ENCODE assay signal across 1 cellular context in the genomic region with DNA sequence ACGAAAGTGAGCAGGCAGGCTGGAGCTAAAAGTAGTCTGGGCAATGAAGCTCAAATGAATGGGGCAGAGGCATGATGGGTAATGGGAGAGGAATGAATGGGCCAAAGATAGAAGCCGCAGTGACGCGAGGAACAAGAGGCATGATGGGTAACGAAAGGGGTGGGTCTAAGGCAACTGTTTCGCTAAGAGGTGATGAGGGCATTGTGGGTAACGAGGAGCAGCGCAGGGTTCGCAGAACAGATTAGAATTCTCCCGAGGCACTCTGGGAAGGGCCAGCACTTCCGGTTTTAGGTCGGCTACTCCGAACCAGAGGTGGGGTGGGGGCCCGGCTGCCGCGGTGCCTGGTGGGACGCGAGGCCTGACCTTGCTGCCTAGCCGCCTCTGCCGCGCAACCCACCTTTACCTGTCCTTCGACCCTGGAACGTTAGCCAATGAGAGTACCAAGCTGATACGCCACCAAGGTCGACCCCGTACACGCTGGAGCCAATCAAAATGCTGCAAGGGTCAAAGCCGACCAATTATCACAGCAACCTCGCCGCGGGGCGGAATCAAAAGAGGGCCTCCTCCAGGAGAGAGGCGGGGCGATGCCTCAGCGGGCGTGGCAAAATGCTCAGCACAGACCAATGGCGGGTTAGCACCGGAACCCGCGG.
TF ChIP-seq lines count a peak whose summit lies in the region.

No MANE protein-coding gene starts in this region.

TF ChIP-seq in HEK293, 187 proteins besides CTCF, POLR2A, EP300 and RAD21 (continued from another document and continues in another):
- TF ChIP-seq SETDB1 (IDR thresholded peaks at IDR 0.05; ENCODE audit: insufficient read length, low read length) = peak; percentile 44
- no peak for TF ChIP-seq SALL2 (tag by site-specific recombination; IDR thresholded peaks at IDR 0.05; ENCODE audit: borderline replicate concordance)
- TF ChIP-seq, protein P1, sequence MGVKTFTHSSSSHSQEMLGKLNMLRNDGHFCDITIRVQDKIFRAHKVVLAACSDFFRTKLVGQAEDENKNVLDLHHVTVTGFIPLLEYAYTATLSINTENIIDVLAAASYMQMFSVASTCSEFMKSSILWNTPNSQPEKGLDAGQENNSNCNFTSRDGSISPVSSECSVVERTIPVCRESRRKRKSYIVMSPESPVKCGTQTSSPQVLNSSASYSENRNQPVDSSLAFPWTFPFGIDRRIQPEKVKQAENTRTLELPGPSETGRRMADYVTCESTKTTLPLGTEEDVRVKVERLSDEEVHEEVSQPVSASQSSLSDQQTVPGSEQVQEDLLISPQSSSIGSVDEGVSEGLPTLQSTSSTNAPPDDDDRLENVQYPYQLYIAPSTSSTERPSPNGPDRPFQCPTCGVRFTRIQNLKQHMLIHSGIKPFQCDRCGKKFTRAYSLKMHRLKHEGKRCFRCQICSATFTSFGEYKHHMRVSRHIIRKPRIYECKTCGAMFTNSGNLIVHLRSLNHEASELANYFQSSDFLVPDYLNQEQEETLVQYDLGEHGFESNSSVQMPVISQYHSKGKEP (tag by site-specific recombination; IDR thresholded peaks at IDR 0.05) = no peak
- TF ChIP-seq ZNF10 (tag by site-specific recombination; IDR thresholded peaks at IDR 0.05) = no peak; the same call in 1 of the 2 replicates
- TF ChIP-seq, protein P2, sequence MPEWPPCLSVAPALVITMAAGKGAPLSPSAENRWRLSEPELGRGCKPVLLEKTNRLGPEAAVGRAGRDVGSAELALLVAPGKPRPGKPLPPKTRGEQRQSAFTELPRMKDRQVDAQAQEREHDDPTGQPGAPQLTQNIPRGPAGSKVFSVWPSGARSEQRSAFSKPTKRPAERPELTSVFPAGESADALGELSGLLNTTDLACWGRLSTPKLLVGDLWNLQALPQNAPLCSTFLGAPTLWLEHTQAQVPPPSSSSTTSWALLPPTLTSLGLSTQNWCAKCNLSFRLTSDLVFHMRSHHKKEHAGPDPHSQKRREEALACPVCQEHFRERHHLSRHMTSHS (tag by site-specific recombination; IDR thresholded peaks at IDR 0.05) = no peak
- TF ChIP-seq ZNF48 (tag by site-specific recombination; IDR thresholded peaks at IDR 0.05) = no peak
- TF ChIP-seq, protein P3, sequence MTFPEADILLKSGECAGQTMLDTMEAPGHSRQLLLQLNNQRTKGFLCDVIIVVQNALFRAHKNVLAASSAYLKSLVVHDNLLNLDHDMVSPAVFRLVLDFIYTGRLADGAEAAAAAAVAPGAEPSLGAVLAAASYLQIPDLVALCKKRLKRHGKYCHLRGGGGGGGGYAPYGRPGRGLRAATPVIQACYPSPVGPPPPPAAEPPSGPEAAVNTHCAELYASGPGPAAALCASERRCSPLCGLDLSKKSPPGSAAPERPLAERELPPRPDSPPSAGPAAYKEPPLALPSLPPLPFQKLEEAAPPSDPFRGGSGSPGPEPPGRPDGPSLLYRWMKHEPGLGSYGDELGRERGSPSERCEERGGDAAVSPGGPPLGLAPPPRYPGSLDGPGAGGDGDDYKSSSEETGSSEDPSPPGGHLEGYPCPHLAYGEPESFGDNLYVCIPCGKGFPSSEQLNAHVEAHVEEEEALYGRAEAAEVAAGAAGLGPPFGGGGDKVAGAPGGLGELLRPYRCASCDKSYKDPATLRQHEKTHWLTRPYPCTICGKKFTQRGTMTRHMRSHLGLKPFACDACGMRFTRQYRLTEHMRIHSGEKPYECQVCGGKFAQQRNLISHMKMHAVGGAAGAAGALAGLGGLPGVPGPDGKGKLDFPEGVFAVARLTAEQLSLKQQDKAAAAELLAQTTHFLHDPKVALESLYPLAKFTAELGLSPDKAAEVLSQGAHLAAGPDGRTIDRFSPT (tag by site-specific recombination; IDR thresholded peaks at IDR 0.05) = no peak
- TF ChIP-seq ZNF2 (tag by site-specific recombination; IDR thresholded peaks at IDR 0.05) = peak; percentile 62
- TF ChIP-seq ZNF600 (tag by site-specific recombination; IDR thresholded peaks at IDR 0.05) = no peak
- TF ChIP-seq PRDM1 (tag by site-specific recombination; IDR thresholded peaks at IDR 0.05) = peak; percentile 97; the same call in 1 of the 2 replicates
- no peak; the same call in 1 of the 2 replicates for TF ChIP-seq YY1 (tag by site-specific recombination; IDR thresholded peaks at IDR 0.05)
- no peak for TF ChIP-seq REPIN1 (tag by site-specific recombination; IDR thresholded peaks at IDR 0.05; ENCODE audit: low read depth)
- no peak for TF ChIP-seq ZNF132 (tag by site-specific recombination; IDR thresholded peaks at IDR 0.05; ENCODE audit: borderline replicate concordance)
- TF ChIP-seq ZNF501 (tag by site-specific recombination; IDR thresholded peaks at IDR 0.05) = peak; percentile 13; the same call in 1 of the 2 replicates
- TF ChIP-seq ZNF121 (tag by site-specific recombination; IDR thresholded peaks at IDR 0.05) = no peak
- no peak for TF ChIP-seq ZNF146 (tag by site-specific recombination; IDR thresholded peaks at IDR 0.05)
- TF ChIP-seq, protein P4, sequence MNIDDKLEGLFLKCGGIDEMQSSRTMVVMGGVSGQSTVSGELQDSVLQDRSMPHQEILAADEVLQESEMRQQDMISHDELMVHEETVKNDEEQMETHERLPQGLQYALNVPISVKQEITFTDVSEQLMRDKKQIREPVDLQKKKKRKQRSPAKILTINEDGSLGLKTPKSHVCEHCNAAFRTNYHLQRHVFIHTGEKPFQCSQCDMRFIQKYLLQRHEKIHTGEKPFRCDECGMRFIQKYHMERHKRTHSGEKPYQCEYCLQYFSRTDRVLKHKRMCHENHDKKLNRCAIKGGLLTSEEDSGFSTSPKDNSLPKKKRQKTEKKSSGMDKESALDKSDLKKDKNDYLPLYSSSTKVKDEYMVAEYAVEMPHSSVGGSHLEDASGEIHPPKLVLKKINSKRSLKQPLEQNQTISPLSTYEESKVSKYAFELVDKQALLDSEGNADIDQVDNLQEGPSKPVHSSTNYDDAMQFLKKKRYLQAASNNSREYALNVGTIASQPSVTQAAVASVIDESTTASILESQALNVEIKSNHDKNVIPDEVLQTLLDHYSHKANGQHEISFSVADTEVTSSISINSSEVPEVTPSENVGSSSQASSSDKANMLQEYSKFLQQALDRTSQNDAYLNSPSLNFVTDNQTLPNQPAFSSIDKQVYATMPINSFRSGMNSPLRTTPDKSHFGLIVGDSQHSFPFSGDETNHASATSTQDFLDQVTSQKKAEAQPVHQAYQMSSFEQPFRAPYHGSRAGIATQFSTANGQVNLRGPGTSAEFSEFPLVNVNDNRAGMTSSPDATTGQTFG (tag by site-specific recombination; IDR thresholded peaks at IDR 0.05; ENCODE audit: borderline replicate concordance) = no peak
- TF ChIP-seq, protein P5, sequence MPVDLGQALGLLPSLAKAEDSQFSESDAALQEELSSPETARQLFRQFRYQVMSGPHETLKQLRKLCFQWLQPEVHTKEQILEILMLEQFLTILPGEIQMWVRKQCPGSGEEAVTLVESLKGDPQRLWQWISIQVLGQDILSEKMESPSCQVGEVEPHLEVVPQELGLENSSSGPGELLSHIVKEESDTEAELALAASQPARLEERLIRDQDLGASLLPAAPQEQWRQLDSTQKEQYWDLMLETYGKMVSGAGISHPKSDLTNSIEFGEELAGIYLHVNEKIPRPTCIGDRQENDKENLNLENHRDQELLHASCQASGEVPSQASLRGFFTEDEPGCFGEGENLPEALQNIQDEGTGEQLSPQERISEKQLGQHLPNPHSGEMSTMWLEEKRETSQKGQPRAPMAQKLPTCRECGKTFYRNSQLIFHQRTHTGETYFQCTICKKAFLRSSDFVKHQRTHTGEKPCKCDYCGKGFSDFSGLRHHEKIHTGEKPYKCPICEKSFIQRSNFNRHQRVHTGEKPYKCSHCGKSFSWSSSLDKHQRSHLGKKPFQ (tag by site-specific recombination; IDR thresholded peaks at IDR 0.05) = no peak
- TF ChIP-seq ZSCAN16 (tag by site-specific recombination; IDR thresholded peaks at IDR 0.05) = peak; percentile 88
- TF ChIP-seq ZBTB8A (tag by site-specific recombination; IDR thresholded peaks at IDR 0.05) = peak; percentile 4; the same call in 1 of the 2 replicates
- TF ChIP-seq ZEB2 (tag by site-specific recombination; IDR thresholded peaks at IDR 0.05) = peak; percentile 83; the same call in 1 of the 2 replicates
- no peak for TF ChIP-seq ZNF514 (tag by site-specific recombination; IDR thresholded peaks at IDR 0.05)
- no peak for TF ChIP-seq RBAK (tag by site-specific recombination; IDR thresholded peaks at IDR 0.05)
- TF ChIP-seq, protein P6, sequence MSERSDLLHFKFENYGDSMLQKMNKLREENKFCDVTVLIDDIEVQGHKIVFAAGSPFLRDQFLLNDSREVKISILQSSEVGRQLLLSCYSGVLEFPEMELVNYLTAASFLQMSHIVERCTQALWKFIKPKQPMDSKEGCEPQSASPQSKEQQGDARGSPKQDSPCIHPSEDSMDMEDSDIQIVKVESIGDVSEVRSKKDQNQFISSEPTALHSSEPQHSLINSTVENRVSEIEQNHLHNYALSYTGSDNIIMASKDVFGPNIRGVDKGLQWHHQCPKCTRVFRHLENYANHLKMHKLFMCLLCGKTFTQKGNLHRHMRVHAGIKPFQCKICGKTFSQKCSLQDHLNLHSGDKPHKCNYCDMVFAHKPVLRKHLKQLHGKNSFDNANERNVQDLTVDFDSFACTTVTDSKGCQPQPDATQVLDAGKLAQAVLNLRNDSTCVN (tag by site-specific recombination; optimal IDR thresholded peaks at IDR 0.05) = no peak
- TF ChIP-seq GLIS1 (tag by site-specific recombination; IDR thresholded peaks at IDR 0.05) = peak; percentile 29
- TF ChIP-seq, protein P7, sequence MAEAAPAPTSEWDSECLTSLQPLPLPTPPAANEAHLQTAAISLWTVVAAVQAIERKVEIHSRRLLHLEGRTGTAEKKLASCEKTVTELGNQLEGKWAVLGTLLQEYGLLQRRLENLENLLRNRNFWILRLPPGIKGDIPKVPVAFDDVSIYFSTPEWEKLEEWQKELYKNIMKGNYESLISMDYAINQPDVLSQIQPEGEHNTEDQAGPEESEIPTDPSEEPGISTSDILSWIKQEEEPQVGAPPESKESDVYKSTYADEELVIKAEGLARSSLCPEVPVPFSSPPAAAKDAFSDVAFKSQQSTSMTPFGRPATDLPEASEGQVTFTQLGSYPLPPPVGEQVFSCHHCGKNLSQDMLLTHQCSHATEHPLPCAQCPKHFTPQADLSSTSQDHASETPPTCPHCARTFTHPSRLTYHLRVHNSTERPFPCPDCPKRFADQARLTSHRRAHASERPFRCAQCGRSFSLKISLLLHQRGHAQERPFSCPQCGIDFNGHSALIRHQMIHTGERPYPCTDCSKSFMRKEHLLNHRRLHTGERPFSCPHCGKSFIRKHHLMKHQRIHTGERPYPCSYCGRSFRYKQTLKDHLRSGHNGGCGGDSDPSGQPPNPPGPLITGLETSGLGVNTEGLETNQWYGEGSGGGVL (tag by site-specific recombination; IDR thresholded peaks at IDR 0.05) = no peak
- TF ChIP-seq ZNF626 (tag by site-specific recombination; IDR thresholded peaks at IDR 0.05) = no peak
- TF ChIP-seq YY2 (tag by site-specific recombination; IDR thresholded peaks at IDR 0.05) = peak; percentile 80
- no peak for TF ChIP-seq ZNF555 (tag by site-specific recombination; conservative IDR thresholded peaks at IDR 0.05)
- TF ChIP-seq ZNF174 (tag by site-specific recombination; IDR thresholded peaks at IDR 0.05) = no peak
- no peak; the same call in 1 of the 2 replicates for TF ChIP-seq TRIM28 (IDR thresholded peaks at IDR 0.05; ENCODE audit: borderline replicate concordance, low read length)
- TF ChIP-seq ZNF529 (tag by site-specific recombination; IDR thresholded peaks at IDR 0.05; ENCODE audit: insufficient replicate concordance) = no peak
- TF ChIP-seq, protein P8, sequence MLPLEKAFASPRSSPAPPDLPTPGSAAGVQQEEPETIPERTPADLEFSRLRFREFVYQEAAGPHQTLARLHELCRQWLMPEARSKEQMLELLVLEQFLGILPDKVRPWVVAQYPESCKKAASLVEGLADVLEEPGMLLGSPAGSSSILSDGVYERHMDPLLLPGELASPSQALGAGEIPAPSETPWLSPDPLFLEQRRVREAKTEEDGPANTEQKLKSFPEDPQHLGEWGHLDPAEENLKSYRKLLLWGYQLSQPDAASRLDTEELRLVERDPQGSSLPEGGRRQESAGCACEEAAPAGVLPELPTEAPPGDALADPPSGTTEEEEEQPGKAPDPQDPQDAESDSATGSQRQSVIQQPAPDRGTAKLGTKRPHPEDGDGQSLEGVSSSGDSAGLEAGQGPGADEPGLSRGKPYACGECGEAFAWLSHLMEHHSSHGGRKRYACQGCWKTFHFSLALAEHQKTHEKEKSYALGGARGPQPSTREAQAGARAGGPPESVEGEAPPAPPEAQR (tag by site-specific recombination; IDR thresholded peaks at IDR 0.05) = no peak
- TF ChIP-seq ZNF658 (tag by site-specific recombination; IDR thresholded peaks at IDR 0.05) = no peak
- TF ChIP-seq ZBTB20 (tag by site-specific recombination; IDR thresholded peaks at IDR 0.05) = peak; percentile 59; the same call in 1 of the 2 replicates
- TF ChIP-seq ZNF785 (tag by site-specific recombination; IDR thresholded peaks at IDR 0.05) = no peak
- TF ChIP-seq ZNF521 (tag by site-specific recombination; IDR thresholded peaks at IDR 0.05) = no peak
- TF ChIP-seq, protein P9, sequence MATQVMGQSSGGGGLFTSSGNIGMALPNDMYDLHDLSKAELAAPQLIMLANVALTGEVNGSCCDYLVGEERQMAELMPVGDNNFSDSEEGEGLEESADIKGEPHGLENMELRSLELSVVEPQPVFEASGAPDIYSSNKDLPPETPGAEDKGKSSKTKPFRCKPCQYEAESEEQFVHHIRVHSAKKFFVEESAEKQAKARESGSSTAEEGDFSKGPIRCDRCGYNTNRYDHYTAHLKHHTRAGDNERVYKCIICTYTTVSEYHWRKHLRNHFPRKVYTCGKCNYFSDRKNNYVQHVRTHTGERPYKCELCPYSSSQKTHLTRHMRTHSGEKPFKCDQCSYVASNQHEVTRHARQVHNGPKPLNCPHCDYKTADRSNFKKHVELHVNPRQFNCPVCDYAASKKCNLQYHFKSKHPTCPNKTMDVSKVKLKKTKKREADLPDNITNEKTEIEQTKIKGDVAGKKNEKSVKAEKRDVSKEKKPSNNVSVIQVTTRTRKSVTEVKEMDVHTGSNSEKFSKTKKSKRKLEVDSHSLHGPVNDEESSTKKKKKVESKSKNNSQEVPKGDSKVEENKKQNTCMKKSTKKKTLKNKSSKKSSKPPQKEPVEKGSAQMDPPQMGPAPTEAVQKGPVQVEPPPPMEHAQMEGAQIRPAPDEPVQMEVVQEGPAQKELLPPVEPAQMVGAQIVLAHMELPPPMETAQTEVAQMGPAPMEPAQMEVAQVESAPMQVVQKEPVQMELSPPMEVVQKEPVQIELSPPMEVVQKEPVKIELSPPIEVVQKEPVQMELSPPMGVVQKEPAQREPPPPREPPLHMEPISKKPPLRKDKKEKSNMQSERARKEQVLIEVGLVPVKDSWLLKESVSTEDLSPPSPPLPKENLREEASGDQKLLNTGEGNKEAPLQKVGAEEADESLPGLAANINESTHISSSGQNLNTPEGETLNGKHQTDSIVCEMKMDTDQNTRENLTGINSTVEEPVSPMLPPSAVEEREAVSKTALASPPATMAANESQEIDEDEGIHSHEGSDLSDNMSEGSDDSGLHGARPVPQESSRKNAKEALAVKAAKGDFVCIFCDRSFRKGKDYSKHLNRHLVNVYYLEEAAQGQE (tag by site-specific recombination; IDR thresholded peaks at IDR 0.05) = no peak
- TF ChIP-seq ZNF548 (tag by site-specific recombination; IDR thresholded peaks at IDR 0.05) = no peak
- no peak for TF ChIP-seq TCF7L2 (IDR thresholded peaks at IDR 0.05; ENCODE audit: borderline replicate concordance, low read depth, low read length)
- TF ChIP-seq ZNF585B (tag by site-specific recombination; IDR thresholded peaks at IDR 0.05) = no peak
